1 cellular context compared by ENCODE assay signal in the genomic region with DNA sequence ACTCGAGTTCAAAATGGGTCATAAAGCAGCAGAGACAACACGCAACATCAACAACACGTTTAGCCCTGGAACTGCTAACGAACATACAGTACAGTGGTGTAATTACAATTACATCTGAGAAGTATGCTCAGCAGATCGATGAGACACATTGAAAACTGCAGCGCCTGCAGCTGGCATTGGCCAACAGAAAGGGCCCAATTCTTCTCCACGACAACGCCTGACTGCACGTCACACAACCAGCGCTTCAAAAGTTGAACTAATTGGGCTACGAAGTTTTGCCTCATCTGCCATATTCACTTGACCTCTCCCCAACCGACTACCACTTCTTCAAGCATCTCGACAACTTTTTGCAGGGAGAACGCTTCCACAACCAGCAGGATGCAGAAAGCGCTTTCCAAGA.
TF ChIP-seq lines count a peak whose summit lies in the region.

No MANE protein-coding gene starts in this region.

TF ChIP-seq in K562, 482 proteins besides CTCF, POLR2A, EP300 and RAD21 (continued from another document):
- TF ChIP-seq, protein P1, sequence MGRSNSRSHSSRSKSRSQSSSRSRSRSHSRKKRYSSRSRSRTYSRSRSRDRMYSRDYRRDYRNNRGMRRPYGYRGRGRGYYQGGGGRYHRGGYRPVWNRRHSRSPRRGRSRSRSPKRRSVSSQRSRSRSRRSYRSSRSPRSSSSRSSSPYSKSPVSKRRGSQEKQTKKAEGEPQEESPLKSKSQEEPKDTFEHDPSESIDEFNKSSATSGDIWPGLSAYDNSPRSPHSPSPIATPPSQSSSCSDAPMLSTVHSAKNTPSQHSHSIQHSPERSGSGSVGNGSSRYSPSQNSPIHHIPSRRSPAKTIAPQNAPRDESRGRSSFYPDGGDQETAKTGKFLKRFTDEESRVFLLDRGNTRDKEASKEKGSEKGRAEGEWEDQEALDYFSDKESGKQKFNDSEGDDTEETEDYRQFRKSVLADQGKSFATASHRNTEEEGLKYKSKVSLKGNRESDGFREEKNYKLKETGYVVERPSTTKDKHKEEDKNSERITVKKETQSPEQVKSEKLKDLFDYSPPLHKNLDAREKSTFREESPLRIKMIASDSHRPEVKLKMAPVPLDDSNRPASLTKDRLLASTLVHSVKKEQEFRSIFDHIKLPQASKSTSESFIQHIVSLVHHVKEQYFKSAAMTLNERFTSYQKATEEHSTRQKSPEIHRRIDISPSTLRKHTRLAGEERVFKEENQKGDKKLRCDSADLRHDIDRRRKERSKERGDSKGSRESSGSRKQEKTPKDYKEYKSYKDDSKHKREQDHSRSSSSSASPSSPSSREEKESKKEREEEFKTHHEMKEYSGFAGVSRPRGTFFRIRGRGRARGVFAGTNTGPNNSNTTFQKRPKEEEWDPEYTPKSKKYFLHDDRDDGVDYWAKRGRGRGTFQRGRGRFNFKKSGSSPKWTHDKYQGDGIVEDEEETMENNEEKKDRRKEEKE (IDR thresholded peaks at IDR 0.05; ENCODE audit: borderline replicate concordance in 1 of 2, control insufficient read depth in 1 of 2, low read depth in 2 of 2, low read length in 1 of 2): no peak
- TF ChIP-seq ERF (CRISPR knock-in tag; IDR thresholded peaks at IDR 0.05): no peak
- no peak for TF ChIP-seq XRCC3 (IDR thresholded peaks at IDR 0.05)
- no peak for TF ChIP-seq ZNF740 (CRISPR knock-in tag; IDR thresholded peaks at IDR 0.05)
- no peak for TF ChIP-seq ZNF740 (tag; IDR thresholded peaks at IDR 0.05)
- TF ChIP-seq, protein P2, sequence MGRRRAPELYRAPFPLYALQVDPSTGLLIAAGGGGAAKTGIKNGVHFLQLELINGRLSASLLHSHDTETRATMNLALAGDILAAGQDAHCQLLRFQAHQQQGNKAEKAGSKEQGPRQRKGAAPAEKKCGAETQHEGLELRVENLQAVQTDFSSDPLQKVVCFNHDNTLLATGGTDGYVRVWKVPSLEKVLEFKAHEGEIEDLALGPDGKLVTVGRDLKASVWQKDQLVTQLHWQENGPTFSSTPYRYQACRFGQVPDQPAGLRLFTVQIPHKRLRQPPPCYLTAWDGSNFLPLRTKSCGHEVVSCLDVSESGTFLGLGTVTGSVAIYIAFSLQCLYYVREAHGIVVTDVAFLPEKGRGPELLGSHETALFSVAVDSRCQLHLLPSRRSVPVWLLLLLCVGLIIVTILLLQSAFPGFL (CRISPR knock-in tag; IDR thresholded peaks at IDR 0.05): no peak
- no peak for TF ChIP-seq PBX2 (CRISPR knock-in tag; IDR thresholded peaks at IDR 0.05; ENCODE audit: low read depth)
- no peak for TF ChIP-seq PBX2 (tag; conservative IDR thresholded peaks at IDR 0.05; ENCODE audit: low read depth)
- TF ChIP-seq USF1 (CRISPR knock-in tag; IDR thresholded peaks at IDR 0.05): no peak
- no peak for TF ChIP-seq ZFP30 (CRISPR knock-in tag; IDR thresholded peaks at IDR 0.05; ENCODE audit: borderline replicate concordance)
- no peak for TF ChIP-seq NUFIP1 (IDR thresholded peaks at IDR 0.05; ENCODE audit: partially characterized antibody)
- no peak for TF ChIP-seq HINFP (tag; conservative IDR thresholded peaks at IDR 0.05; ENCODE audit: low read depth)
- TF ChIP-seq SIRT6 (IDR thresholded peaks at IDR 0.05; ENCODE audit: low read depth, low read length): no peak
- TF ChIP-seq MBD1 (CRISPR knock-in tag; IDR thresholded peaks at IDR 0.05): no peak
